Comparison of ENCODE assay signal across 12 cellular contexts in genomic region chr1:101451888-101452287, GRCh38.
A peak's percentile ranks its signal among the peaks of the same experiment; 100 is the strongest.
DNase-seq lines count a peak whose midpoint lies in the region; ATAC-seq and TF ChIP-seq lines count a peak whose summit lies in the region.
"Had no signal": no experiment of that assay in that cellular context is flagged by ENCODE, and none has a peak within 500 bp of the region (broad histone marks: within the 10 kb centered on the region; RNA-seq: fewer than 3 reads in every experiment).

No MANE protein-coding gene starts in this region.

- H3K27ac Mint-ChIP-seq in activated naive CD4-positive, alpha-beta T cell treated with anti-CD3 and anti-CD28 coated beads for 36 hours, result no peak overlapping the region
- no peak overlapping the region for H3K27ac Mint-ChIP-seq in stimulated activated naive B cell treated with anti-CD40 and anti-IgM and Interleukin-4, amounts not matched to agents 10 μg/mL and 1 μg/mL and 100 μg/mL, for 72 hours
- H3K27ac Mint-ChIP-seq: effector memory CD8-positive, alpha-beta T cell had no signal

- no peak overlapping the region for H2BK12ac ChIP-seq in neuronal stem cell (ENCODE audit: low read length)

- no peak overlapping the region for H3K18ac ChIP-seq in neuronal stem cell (ENCODE audit: low read length)

- no peak overlapping the region for H2AK5ac ChIP-seq in neuronal stem cell (ENCODE audit: low read depth, low read length)

- H3K27ac ChIP-seq in neuronal stem cell (replicated peaks; ENCODE audit: low read length), result no peak overlapping the region
- H3K27ac ChIP-seq in OCI-LY7 (ENCODE audit: low read depth, low read length, poor library complexity, severe bottlenecking), result no peak overlapping the region
- H3K27ac ChIP-seq: adrenal gland had no signal

- no TSS peak for BruUV-seq in OCI-LY7 (replicated peaks; lab: Mats Ljungman, UMichigan)

- no peak overlapping the region for H4K8ac ChIP-seq in neuronal stem cell (ENCODE audit: low read depth, low read length)

- H4K20me1 ChIP-seq in OCI-LY7 (ENCODE audit: insufficient read depth, low read length), result no peaks in the 10 kb centered on the region

- H3K9me2 ChIP-seq in OCI-LY7 (ENCODE audit: insufficient read depth, low read length), result no peaks in the 10 kb centered on the region

- no peak overlapping the region for H3K9ac ChIP-seq in neuronal stem cell (ENCODE audit: low read depth, low read length, poor library complexity)

- WGBS in neuronal stem cell (ENCODE audit: extremely low coverage in 2 of 2, insufficient read length in 2 of 2, insufficient replicate concordance in 1 of 2), 2 donors, result no CpG with 5 or more reads among the region's 6 CpGs

- no peak overlapping the region for H3K4me3 ChIP-seq in neuronal stem cell (ENCODE audit: low read length in 2 of 2)
- H3K4me3 ChIP-seq in OCI-LY7 (ENCODE audit: low read depth, low read length, poor library complexity, severe bottlenecking), result no peak overlapping the region
- H3K4me3 ChIP-seq: adrenal gland had no signal

- no peak overlapping the region for H2BK15ac ChIP-seq in neuronal stem cell (ENCODE audit: low read length)

- peaks cover 3% of the 10 kb centered on the region for H3K27me3 Mint-ChIP-seq in activated naive CD4-positive, alpha-beta T cell treated with anti-CD3 and anti-CD28 coated beads for 36 hours (ENCODE audit: low read depth)
- peaks cover 4 to 16% of the 10 kb centered on the region in 2 donors for H3K27me3 Mint-ChIP-seq in stimulated activated naive B cell treated with anti-CD40 and anti-IgM and Interleukin-4, amounts not matched to agents 10 μg/mL and 1 μg/mL and 100 μg/mL, for 72 hours

- H3K4ac ChIP-seq in neuronal stem cell (ENCODE audit: low read length), result no peak overlapping the region

- H3K4me1 ChIP-seq in neuronal stem cell (ENCODE audit: control insufficient read depth in 2 of 2, insufficient read depth in 1 of 2, low read depth in 1 of 2, low read length in 2 of 2) (no peaks in the 10 kb centered on the region), OCI-LY7 (ENCODE audit: insufficient read depth, low read length, poor library complexity, severe bottlenecking) (peaks cover 16% of the 10 kb centered on the region)
- H3K4me1 ChIP-seq: adrenal gland had no signal

- peak; percentile 48 for DNase-seq in activated naive CD4-positive, alpha-beta T cell treated with anti-CD3 and anti-CD28 coated beads for 36 hours
- DNase-seq in activated naive CD4-positive, alpha-beta T cell (lab: John Stamatoyannopoulos, UW), result no peak
- DNase-seq in stimulated activated naive B cell treated with anti-CD40 and anti-IgM and Interleukin-4, amounts not matched to agents 10 μg/mL and 1 μg/mL and 100 μg/mL, for 72 hours, result no peak
- no peak for DNase-seq in neuronal stem cell (ENCODE audit: low spot score)
- no peak for DNase-seq in dermis blood vessel endothelial cell
- DNase-seq in OCI-LY7 (ENCODE audit: low spot score), result no peak
- DNase-seq: adrenal gland; effector memory CD8-positive, alpha-beta T cell; hypothalamus; NCI-H1105 had no signal

- H3K4me1 Mint-ChIP-seq in activated naive CD4-positive, alpha-beta T cell treated with anti-CD3 and anti-CD28 coated beads for 36 hours (ENCODE audit: low read depth), result peaks cover 40% of the 10 kb centered on the region
- peaks cover 25 to 35% of the 10 kb centered on the region in 2 donors for H3K4me1 Mint-ChIP-seq in stimulated activated naive B cell treated with anti-CD40 and anti-IgM and Interleukin-4, amounts not matched to agents 10 μg/mL and 1 μg/mL and 100 μg/mL, for 72 hours

- no peak overlapping the region for H3K23ac ChIP-seq in neuronal stem cell (ENCODE audit: low read depth, low read length, poor library complexity)

- no peaks in the 10 kb centered on the region for H3K79me2 ChIP-seq in OCI-LY7 (ENCODE audit: insufficient read depth, low read depth, low read length)

- H2BK120ac ChIP-seq in neuronal stem cell (ENCODE audit: low read depth, low read length), result no peak overlapping the region

- intact Hi-C loops in activated naive CD4-positive, alpha-beta T cell treated with anti-CD3 and anti-CD28 coated beads for 36 hours (cut with micrococcal nuclease), result loop anchor here (5.0 to 10.0 kb wide), 6 partner anchors 80 to 555 kb away; partner anchors contain the start of gene SLC30A7
- intact Hi-C loops in OCI-LY7 (cut with micrococcal nuclease; ENCODE audit: unreplicated experiment), result no loop called here

- POLR2A ChIA-PET in OCI-LY7 (lab: Charles Lee), result no interaction called here

- H2AFZ ChIP-seq in neuronal stem cell (ENCODE audit: low read length) (no peak overlapping the region), OCI-LY7 (ENCODE audit: low read length) (no peak overlapping the region)

- H4K91ac ChIP-seq in neuronal stem cell (ENCODE audit: low read depth, low read length, poor library complexity), result no peak overlapping the region

- no peaks in the 10 kb centered on the region for H3K36me3 Mint-ChIP-seq in activated naive CD4-positive, alpha-beta T cell treated with anti-CD3 and anti-CD28 coated beads for 36 hours (ENCODE audit: low read depth)
- no peaks in the 10 kb centered on the region for H3K36me3 Mint-ChIP-seq in stimulated activated naive B cell treated with anti-CD40 and anti-IgM and Interleukin-4, amounts not matched to agents 10 μg/mL and 1 μg/mL and 100 μg/mL, for 72 hours

- H3K36me3 ChIP-seq in neuronal stem cell (replicated peaks in 1 of 2; ENCODE audit: control insufficient read depth in 2 of 2, insufficient read depth in 2 of 2, low read length in 2 of 2) (no peaks in the 10 kb centered on the region), OCI-LY7 (ENCODE audit: insufficient read depth, low read length) (no peaks in the 10 kb centered on the region)
- H3K36me3 ChIP-seq: adrenal gland had no signal

- H3K4me3 Mint-ChIP-seq in activated naive CD4-positive, alpha-beta T cell treated with anti-CD3 and anti-CD28 coated beads for 36 hours, result no peak overlapping the region
- no peak overlapping the region for H3K4me3 Mint-ChIP-seq in stimulated activated naive B cell treated with anti-CD40 and anti-IgM and Interleukin-4, amounts not matched to agents 10 μg/mL and 1 μg/mL and 100 μg/mL, for 72 hours
- H3K4me3 Mint-ChIP-seq: effector memory CD8-positive, alpha-beta T cell had no signal

- no peak overlapping the region for H3K14ac ChIP-seq in neuronal stem cell (ENCODE audit: low read length)

- no peak for TF ChIP-seq CTCF in OCI-LY7 (conservative IDR thresholded peaks at IDR 0.05; ENCODE audit: low read length)

- ATAC-seq in GM21825 (IDR thresholded peaks at IDR 0.05; ENCODE audit: unreplicated experiment) (peak; percentile 45), HG03442 (IDR thresholded peaks at IDR 0.05; ENCODE audit: unreplicated experiment) (peak; percentile 78)
- ATAC-seq in stimulated activated naive B cell treated with anti-CD40 and anti-IgM and Interleukin-4, amounts not matched to agents 10 μg/mL and 1 μg/mL and 100 μg/mL, for 72 hours (replicated peaks), result peak; percentile 83 to 85
- ATAC-seq: effector memory CD8-positive, alpha-beta T cell had no signal

- no peaks in the 10 kb centered on the region for H3K79me1 ChIP-seq in neuronal stem cell (ENCODE audit: low read depth, low read length)

- H3K4me2 ChIP-seq in neuronal stem cell (ENCODE audit: insufficient read depth, low read length, poor library complexity, severe bottlenecking), result no peak overlapping the region
- H3K4me2 ChIP-seq in OCI-LY7 (ENCODE audit: low read length), result no peak overlapping the region

- H2BK5ac ChIP-seq in neuronal stem cell (ENCODE audit: low read length), result no peak overlapping the region

- H3K9me3 Mint-ChIP-seq in activated naive CD4-positive, alpha-beta T cell treated with anti-CD3 and anti-CD28 coated beads for 36 hours, result peaks cover 3% of the 10 kb centered on the region
- no peaks in the 10 kb centered on the region for H3K9me3 Mint-ChIP-seq in stimulated activated naive B cell treated with anti-CD40 and anti-IgM and Interleukin-4, amounts not matched to agents 10 μg/mL and 1 μg/mL and 100 μg/mL, for 72 hours
- H3K9me3 Mint-ChIP-seq: effector memory CD8-positive, alpha-beta T cell had no signal

- peaks cover 0 to 2% (median 0%) of the 10 kb centered on the region in 3 experiments for H3K27me3 ChIP-seq in neuronal stem cell (ENCODE audit: control insufficient read depth in 3 of 3, insufficient read depth in 3 of 3, low read depth in 1 of 3, low read length in 3 of 3)
- H3K27me3 ChIP-seq: adrenal gland had no signal

- H3K9me3 ChIP-seq in neuronal stem cell (replicated peaks in 1 of 2; ENCODE audit: control insufficient read depth in 2 of 2, insufficient read depth in 1 of 2, low read depth in 1 of 2, low read length in 2 of 2), result peaks cover 0 to 2% of the 10 kb centered on the region in 2 donors
- H3K9me3 ChIP-seq in OCI-LY7 (ENCODE audit: low read length), result no peaks in the 10 kb centered on the region
- H3K9me3 ChIP-seq: adrenal gland had no signal

- CTCF ChIA-PET in activated naive CD4-positive, alpha-beta T cell treated with anti-CD3 and anti-CD28 coated beads for 36 hours (lab: Charles Lee), result interaction anchor here (1.7 kb wide), 1 partner anchor 142 kb away, joined by 4 read pairs; no protein-coding TSS in a partner anchor
- CTCF ChIA-PET in OCI-LY7 (lab: Charles Lee; ENCODE audit: unreplicated experiment), result no interaction called here
